Comparison of ENCODE assay signal across 18 cellular contexts in the genomic region with DNA sequence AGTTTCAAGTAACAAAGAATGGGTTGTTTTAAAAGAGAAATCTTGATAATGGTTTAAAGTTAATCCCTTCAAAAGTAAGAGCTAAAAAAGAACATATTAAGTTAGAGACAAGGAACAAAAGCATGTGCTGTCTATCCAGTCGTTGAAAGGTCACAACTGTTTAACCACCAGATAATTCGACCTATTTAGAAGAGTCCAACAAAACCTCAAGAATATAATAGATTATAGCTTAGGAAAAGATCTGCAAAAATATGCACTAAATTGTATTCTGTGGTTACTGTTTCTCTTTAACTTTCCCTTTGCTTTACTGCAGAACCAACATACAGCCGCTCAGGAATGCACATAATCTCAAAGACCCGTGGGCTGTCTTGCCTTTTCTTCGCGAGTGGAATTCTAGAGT.
A peak's percentile ranks its signal among the peaks of the same experiment; 100 is the strongest.
DNase-seq lines count a peak whose midpoint lies in the region; ATAC-seq, FAIRE-seq and TF ChIP-seq lines count a peak whose summit lies in the region.
"Had no signal": no experiment of that assay in that cellular context is flagged by ENCODE, and none has a peak within 500 bp of the region (broad histone marks: within the 10 kb centered on the region; RNA-seq: fewer than 3 reads in every experiment).

No MANE protein-coding gene starts in this region.

- no peak for ATAC-seq in GM18511 (IDR thresholded peaks at IDR 0.05; ENCODE audit: unreplicated experiment)

- TF ChIP-seq CTCF in VCaP (conservative IDR thresholded peaks at IDR 0.05) (no peak), astrocyte of the spinal cord (IDR thresholded peaks at IDR 0.05; ENCODE audit: low read depth, low read length) (no peak)

- peak overlapping the region; percentile 53; the same call in 1 of the 2 replicates for H3K27ac ChIP-seq in VCaP
- H3K27ac ChIP-seq: GM23248 had no signal

- DNase-seq in GM19239 (ENCODE audit: insufficient read length, low spot score): no peak
- DNase-seq in astrocyte of the spinal cord (ENCODE audit: low read depth, low spot score): peak; percentile 41
- no peak for DNase-seq in cortex of kidney (lab: John Stamatoyannopoulos, UW)
- DNase-seq in GM19238 (ENCODE audit: insufficient read length, low spot score): no peak
- no peak for DNase-seq in NCI-H187 (lab: John Stamatoyannopoulos, UW)
- DNase-seq: C1 segment of cervical spinal cord; Caco-2; CD4-positive, alpha-beta memory T cell; DMS153; EL; GDM1; GM23248; H7; HCEC 1CT had no signal

- in situ Hi-C loops in astrocyte of the spinal cord (cut with HindIII; ENCODE audit: low sequenced_read_pairs): no loop called here

- peak; percentile 14 for FAIRE-seq in GM19239 (lab: Jason Lieb, UNC)
- FAIRE-seq: GM12892, H1 had no signal

- no peak overlapping the region for H3K4me3 ChIP-seq in astrocyte of the spinal cord (ENCODE audit: low read depth, low read length)
- H3K4me3 ChIP-seq: GM23248 had no signal
